8 cellular contexts compared by ENCODE assay signal in the genomic region with DNA sequence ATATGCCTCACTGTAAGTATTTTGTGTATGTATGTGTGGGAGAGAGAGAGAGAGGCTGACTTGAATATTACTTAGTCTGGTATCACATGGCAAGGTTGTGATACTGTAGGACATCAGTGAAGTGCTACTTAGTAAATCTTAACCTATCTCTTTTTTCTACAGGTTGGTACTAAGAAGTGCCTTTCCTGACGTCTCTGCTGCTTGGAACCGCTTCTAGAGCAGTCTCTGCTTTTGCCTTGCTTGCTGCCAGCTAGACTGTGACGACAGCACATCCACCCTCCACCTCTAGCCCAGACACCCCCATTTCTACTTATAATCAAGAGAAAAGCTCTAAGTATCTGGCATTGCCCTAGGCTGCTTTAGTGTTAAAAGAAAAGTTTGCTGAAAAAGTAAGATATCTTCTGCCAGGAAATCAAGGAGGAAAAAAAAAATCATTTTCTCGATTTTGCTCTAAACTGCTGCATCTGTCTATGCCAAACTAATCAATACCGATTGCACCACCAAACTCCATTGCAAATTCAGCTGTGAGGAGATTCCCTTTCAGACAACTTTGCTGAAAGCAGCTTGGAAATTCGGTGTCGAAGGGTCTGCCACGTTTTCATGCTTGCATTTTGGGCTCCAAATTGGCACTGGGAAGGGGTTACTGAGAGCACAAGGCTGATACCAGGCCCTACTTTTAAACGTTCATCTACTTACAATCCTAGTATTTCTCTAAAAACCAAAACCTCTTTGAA. TPM values are rescaled to one million over a fixed set of nuclear protein-coding genes. Genes with fewer than 3 reads are reported as not detected.
DNase-seq lines count a peak whose midpoint lies in the region; ATAC-seq and TF ChIP-seq lines count a peak whose summit lies in the region.

No MANE protein-coding gene starts in this region.

- no peak overlapping the region for H3K4me3 Mint-ChIP-seq in endothelial cell (ENCODE audit: unreplicated experiment)

- WGBS in ovary, 3 donors, result 14 to 21% (median 18%) methylated on average over 9 of the region's 9 CpGs

- peak; percentile 14 for ATAC-seq in GM19455 (IDR thresholded peaks at IDR 0.05; ENCODE audit: unreplicated experiment)
- no peak; the same call in 2 of the 3 replicates for ATAC-seq in RWPE2 (ENCODE audit: low read depth)
- no peak for ATAC-seq in GM19467 (IDR thresholded peaks at IDR 0.05; ENCODE audit: unreplicated experiment)
- ATAC-seq in HG03460 (IDR thresholded peaks at IDR 0.05; ENCODE audit: unreplicated experiment), result no peak

- TF ChIP-seq POLR2A in ovary (IDR thresholded peaks at IDR 0.05), result no peak

- H3K9me3 Mint-ChIP-seq in endothelial cell (ENCODE audit: unreplicated experiment), result no peaks in the 10 kb centered on the region

- peaks cover 29% of the 10 kb centered on the region for H3K36me3 ChIP-seq in RWPE2 (ENCODE audit: low read depth)
- no peaks in the 10 kb centered on the region for H3K36me3 ChIP-seq in ovary

- peaks cover 12% of the 10 kb centered on the region for H3K4me1 Mint-ChIP-seq in endothelial cell (ENCODE audit: unreplicated experiment)

- intact Hi-C loops in ovary (cut with DNase I), result loop anchor here in 1 of 4 donors (2.0 kb wide), 1 partner anchor 31 kb away; a partner anchor contains a TSS

- H3K27ac Mint-ChIP-seq in endothelial cell (ENCODE audit: unreplicated experiment), result peak overlapping the region; percentile 9

- no peak for DNase-seq in RWPE2 (ENCODE audit: low spot score)
- DNase-seq in endothelial cell (ENCODE audit: low spot score), result no peak
- peak in 1 of 5 donors; percentile 42 for DNase-seq in ovary
- DNase-seq in NCI-H1417 (lab: John Stamatoyannopoulos, UW), result no peak
- no peak for DNase-seq in NCI-H2081 treated with DMSO at 0.1 percent for 48 hours (lab: John Stamatoyannopoulos, UW)

- TF ChIP-seq EP300 in ovary (IDR thresholded peaks at IDR 0.05), result no peak

- H3K27me3 Mint-ChIP-seq in endothelial cell (ENCODE audit: unreplicated experiment), result peaks cover 1% of the 10 kb centered on the region

- peak overlapping the region; percentile 73 for H3K27ac ChIP-seq in RWPE2 (ENCODE audit: poor library complexity, severe bottlenecking)
- H3K27ac ChIP-seq in ovary, result peak overlapping the region; percentile 69 to 83

- TF ChIP-seq CTCF in RWPE2 (IDR thresholded peaks at IDR 0.05; ENCODE audit: poor library complexity, severe bottlenecking) (no peak), endothelial cell (IDR thresholded peaks at IDR 0.05; ENCODE audit: unreplicated experiment) (no peak), ovary (IDR thresholded peaks at IDR 0.05) (no peak)

- H3K36me3 Mint-ChIP-seq in endothelial cell (ENCODE audit: low read depth, unreplicated experiment), result peaks cover 11% of the 10 kb centered on the region

- H3K4me1 ChIP-seq in RWPE2 (ENCODE audit: insufficient read depth, poor library complexity, severe bottlenecking) (peaks cover 20% of the 10 kb centered on the region), ovary (ENCODE audit: insufficient read depth) (peaks cover 5% of the 10 kb centered on the region)

- H3K4me3 ChIP-seq in RWPE2 (ENCODE audit: severe bottlenecking) (no peak overlapping the region), ovary (peak overlapping the region; percentile 39)

- no peaks in the 10 kb centered on the region for H3K27me3 ChIP-seq in RWPE2 (ENCODE audit: insufficient read depth, poor library complexity, severe bottlenecking)
- no peaks in the 10 kb centered on the region for H3K27me3 ChIP-seq in ovary

- H3K9me3 ChIP-seq in RWPE2 (ENCODE audit: severe bottlenecking) (no peaks in the 10 kb centered on the region), ovary (no peaks in the 10 kb centered on the region)

RNA-seq across cellular contexts. Expression of a gene that starts 30.7 kb away (rescaled TPM):
- total RNA-seq in endothelial cell (ENCODE audit: unreplicated experiment), result 54.1 TPM
- total RNA-seq in ovary, result 100 to 1,000 TPM; 117 to 152 (median 127) TPM
- 10 to 100 TPM; 39.7 to 66.1 TPM for polyA plus RNA-seq in ovary
